In genomic region chr13:49791214-49791752, GRCh38 we compare ENCODE assay signal across 7 cellular contexts. TPM values are rescaled to one million over a fixed set of nuclear protein-coding genes. Genes with fewer than 3 reads are reported as not detected.
DNase-seq lines count a peak whose midpoint lies in the region; ATAC-seq and TF ChIP-seq lines count a peak whose summit lies in the region.

No MANE protein-coding gene starts in this region.

- no peak for TF ChIP-seq POLR2A in erythroblast (IDR thresholded peaks at IDR 0.05; ENCODE audit: low read length)

- H3K27me3 Mint-ChIP-seq in naive thymus-derived CD4-positive, alpha-beta T cell: peaks cover 0 to 8% (median 3%) of the 10 kb centered on the region in 5 donors

- no peaks in the 10 kb centered on the region for H3K9me3 ChIP-seq in HUES48 (ENCODE audit: control insufficient read depth, insufficient read depth, low read length)
- no peaks in the 10 kb centered on the region for H3K9me3 ChIP-seq in naive thymus-derived CD4-positive, alpha-beta T cell (ENCODE audit: control insufficient read depth in 2 of 3, low read length in 3 of 3)

- peaks cover 0 to 13% (median 10%) of the 10 kb centered on the region in 5 donors for H3K36me3 Mint-ChIP-seq in naive thymus-derived CD4-positive, alpha-beta T cell

- H3K4me1 Mint-ChIP-seq in naive thymus-derived CD4-positive, alpha-beta T cell: peaks cover 25 to 54% (median 40%) of the 10 kb centered on the region in 7 donors

- peaks cover 21% of the 10 kb centered on the region for H3K4me1 ChIP-seq in HUES48 (ENCODE audit: control insufficient read depth, insufficient read depth, low read length)
- H3K4me1 ChIP-seq in naive thymus-derived CD4-positive, alpha-beta T cell (ENCODE audit: control insufficient read depth in 2 of 2, insufficient read depth in 2 of 2, low read length in 2 of 2): peaks cover 19 to 23% of the 10 kb centered on the region in 2 donors

- CTCF ChIA-PET in naive thymus-derived CD4-positive, alpha-beta T cell (lab: Charles Lee): interaction anchor here (1.2 kb wide), 1 partner anchor 15 kb away, joined by 3 read pairs; no protein-coding TSS in a partner anchor

- H3K27ac ChIP-seq in HUES48 (ENCODE audit: low read depth, low read length): peak overlapping the region; percentile 99
- H3K27ac ChIP-seq in naive thymus-derived CD4-positive, alpha-beta T cell (ENCODE audit: low read depth, low read length): peak overlapping the region; percentile 80

- peaks cover 8% of the 10 kb centered on the region; the same call in 1 of the 2 replicates for H3K36me3 ChIP-seq in HUES48 (ENCODE audit: control insufficient read depth, insufficient read depth, low read length)
- no peaks in the 10 kb centered on the region for H3K36me3 ChIP-seq in naive thymus-derived CD4-positive, alpha-beta T cell (ENCODE audit: control insufficient read depth in 2 of 3, insufficient read depth in 3 of 3, low read length in 3 of 3)

- H3K4me3 ChIP-seq in HUES48 (ENCODE audit: low read depth, low read length): peak overlapping the region; percentile 84
- H3K4me3 ChIP-seq in naive thymus-derived CD4-positive, alpha-beta T cell (ENCODE audit: low read length): peak overlapping the region; percentile 68

- POLR2A ChIA-PET in naive thymus-derived CD4-positive, alpha-beta T cell (lab: Charles Lee): interaction anchor here (0.5 to 4.2 kb wide), 11 partner anchors 9 to 1758 kb away, joined by 3 to 18 read pairs (median 4); partner anchors contain the start of genes EBPL, FNDC3A, PHF11 and TRIM13

- peak overlapping the region; percentile 87 to 99 (median 96) for H3K4me3 Mint-ChIP-seq in naive thymus-derived CD4-positive, alpha-beta T cell

- peaks cover 0 to 4% (median 0%) of the 10 kb centered on the region in 11 donors for H3K9me3 Mint-ChIP-seq in naive thymus-derived CD4-positive, alpha-beta T cell

- H3K27ac Mint-ChIP-seq in naive thymus-derived CD4-positive, alpha-beta T cell: peak overlapping the region; percentile 88 to 97 (median 94)

- intact Hi-C loops in naive thymus-derived CD4-positive, alpha-beta T cell (cut with micrococcal nuclease): loop anchor here (1.0 to 10.0 kb wide), 11 partner anchors 16 to 1379 kb away; partner anchors contain the start of gene LPAR6 (in 1 of the 2)

- DNase-seq in GF-D8 (lab: John Stamatoyannopoulos, UW) (peak; percentile 61), SW480 (ENCODE audit: low spot score) (peak; percentile 68), erythroblast (lab: John Stamatoyannopoulos, UW) (peak; percentile 65 to 70)
- DNase-seq in naive thymus-derived CD4-positive, alpha-beta T cell: peak in 3 of 9 donors; percentile 6 to 10 (median 10)

- peak overlapping the region; percentile 84 for H3K9ac ChIP-seq in HUES48 (ENCODE audit: low read depth, low read length)

- no peak for ATAC-seq in naive thymus-derived CD4-positive, alpha-beta T cell
- ATAC-seq in GM19035 (IDR thresholded peaks at IDR 0.05; ENCODE audit: unreplicated experiment): no peak
- no peak for ATAC-seq in GM18517 (IDR thresholded peaks at IDR 0.05; ENCODE audit: unreplicated experiment)

- no peaks in the 10 kb centered on the region for H3K27me3 ChIP-seq in HUES48 (ENCODE audit: control insufficient read depth, insufficient read depth, low read length)
- H3K27me3 ChIP-seq in naive thymus-derived CD4-positive, alpha-beta T cell (ENCODE audit: control insufficient read depth in 2 of 2, insufficient read depth in 2 of 2, low read length in 2 of 2): no peaks in the 10 kb centered on the region

RNA-seq across cellular contexts. Expression of gene KPNA3, which starts 1.2 kb away (rescaled TPM):
- total RNA-seq in naive thymus-derived CD4-positive, alpha-beta T cell: 10 to 100 TPM; 17.0 to 38.7 (median 19.6) TPM
- 10 to 100 TPM; 19.6 to 23.0 TPM for polyA plus RNA-seq in naive thymus-derived CD4-positive, alpha-beta T cell
